Comparison of ENCODE assay signal across 12 cellular contexts in the genomic region with DNA sequence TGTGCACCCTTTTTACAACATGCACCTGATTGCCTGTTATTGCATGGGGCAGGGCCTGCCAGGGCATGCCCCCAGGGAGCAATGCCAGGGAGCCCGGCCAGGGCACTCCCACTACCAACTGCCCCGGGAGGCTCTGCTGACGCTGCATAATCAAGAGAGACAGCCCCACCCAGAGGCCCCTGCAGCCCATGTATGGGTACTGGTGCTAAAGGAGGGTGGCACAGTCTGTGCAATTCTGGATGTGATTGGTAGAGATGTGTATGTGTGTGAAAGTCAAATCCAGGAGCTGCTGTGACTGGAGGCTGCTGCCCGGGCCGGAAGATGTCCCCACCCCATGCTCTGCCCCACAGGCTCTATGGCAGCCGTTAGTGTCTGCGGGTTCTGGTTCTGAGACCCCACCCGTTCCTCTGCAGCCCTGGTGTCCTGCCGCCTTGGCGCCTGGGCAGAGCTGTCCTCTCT. TPM values are rescaled to one million over a fixed set of nuclear protein-coding genes. Genes with fewer than 3 reads are reported as not detected.
DNase-seq lines count a peak whose midpoint lies in the region; ATAC-seq and TF ChIP-seq lines count a peak whose summit lies in the region.
"Had no signal": no experiment of that assay in that cellular context is flagged by ENCODE, and none has a peak within 500 bp of the region (broad histone marks: within the 10 kb centered on the region; RNA-seq: fewer than 3 reads in every experiment).

No MANE protein-coding gene starts in this region.

- no peaks in the 10 kb centered on the region for H3K36me3 ChIP-seq in upper lobe of right lung
- no peaks in the 10 kb centered on the region for H3K36me3 ChIP-seq in esophagus muscularis mucosa
- H3K36me3 ChIP-seq: thoracic aorta had no signal

- DNase-seq in activated CD4-positive, CD25-positive, alpha-beta regulatory T cell treated with anti-CD3 and anti-CD28 coated beads, Interleukin-2, amount 50 U/mL, for 72 hours, result peak; percentile 24
- no peak for DNase-seq in activated CD4-positive, CD25-positive, alpha-beta regulatory T cell (lab: John Stamatoyannopoulos, UW)
- DNase-seq in NCI-H526 treated with DMSO at 0.1 percent for 48 hours (lab: John Stamatoyannopoulos, UW) (peak; percentile 75), foreskin keratinocyte (peak; percentile 57 to 80), upper lobe of right lung (no peak), esophagus muscularis mucosa (ENCODE audit: extremely low spot score) (no peak), globus pallidus (ENCODE audit: low spot score) (no peak), SW 1271 (lab: John Stamatoyannopoulos, UW) (no peak)
- DNase-seq: activated CD8-positive, alpha-beta memory T cell treated with anti-CD3 and anti-CD28 coated beads, Interleukin-2, amount 50 U/mL, for 48 hours; Karpas-422; naive B cell had no signal

- H3K27ac ChIP-seq in foreskin keratinocyte (no peak overlapping the region), upper lobe of right lung (no peak overlapping the region), esophagus muscularis mucosa (replicated peaks in 1 of 4) (no peak overlapping the region)
- H3K27ac ChIP-seq: thoracic aorta had no signal

- H3K4me1 ChIP-seq in foreskin keratinocyte (no peaks in the 10 kb centered on the region), upper lobe of right lung (peaks cover 6% of the 10 kb centered on the region), esophagus muscularis mucosa (peaks cover 6 to 34% (median 27%) of the 10 kb centered on the region in 4 donors)

- intact Hi-C loops in upper lobe of right lung (cut with DNase I) (no loop called here), esophagus muscularis mucosa (cut with DNase I) (no loop called here)

- TF ChIP-seq CTCF in foreskin keratinocyte (conservative IDR thresholded peaks at IDR 0.05), result peak; percentile 31
- no peak for TF ChIP-seq CTCF in upper lobe of right lung (IDR thresholded peaks at IDR 0.05)
- no peak for TF ChIP-seq CTCF in esophagus muscularis mucosa (IDR thresholded peaks at IDR 0.05)

- TF ChIP-seq POLR2A in esophagus muscularis mucosa (IDR thresholded peaks at IDR 0.05; ENCODE audit: low read depth), result no peak

- WGBS in esophagus muscularis mucosa, result 54% methylated on average over 8 of the region's 10 CpGs

- H3K9me3 ChIP-seq in upper lobe of right lung, result no peaks in the 10 kb centered on the region
- H3K9me3 ChIP-seq in esophagus muscularis mucosa, result no peaks in the 10 kb centered on the region
- H3K9me3 ChIP-seq: thoracic aorta had no signal

- H3K4me3 ChIP-seq in upper lobe of right lung, result no peak overlapping the region
- H3K4me3 ChIP-seq in esophagus muscularis mucosa, result no peak overlapping the region
- H3K4me3 ChIP-seq: thoracic aorta had no signal

- peak; percentile 58 for ATAC-seq in foreskin keratinocyte
- ATAC-seq in upper lobe of right lung, result peak; percentile 5

- TF ChIP-seq EP300 in esophagus muscularis mucosa (IDR thresholded peaks at IDR 0.05), result no peak

- H3K27me3 ChIP-seq in foreskin keratinocyte (peaks cover 9% of the 10 kb centered on the region), upper lobe of right lung (peaks cover 14% of the 10 kb centered on the region), esophagus muscularis mucosa (no peaks in the 10 kb centered on the region)

RNA-seq across cellular contexts. Expression of gene NEURL1B, which starts 3.9 kb away (rescaled TPM):
- total RNA-seq in foreskin keratinocyte (4.2 and 5.1 TPM in 2 replicates), upper lobe of right lung (25.0 TPM), esophagus muscularis mucosa (10 to 100 TPM; 34.1 to 87.1 (median 60.2) TPM)
- polyA plus RNA-seq in foreskin keratinocyte, result 1.9 and 2.0 TPM in 2 replicates

Comparison
In these comparisons a context has a peak if more than half of its experiments do, and no peak if none do; other contexts are left out.
1. DNase-seq: peak in activated CD4-positive, CD25-positive, alpha-beta regulatory T cell treated with anti-CD3 and anti-CD28 coated beads, Interleukin-2, amount 50 U/mL, for 72 hours (single experiment), NCI-H526 treated with DMSO at 0.1 percent for 48 hours (single experiment) and foreskin keratinocyte (2 of 2); none in activated CD4-positive, CD25-positive, alpha-beta regulatory T cell (0 of 4), upper lobe of right lung (single experiment), esophagus muscularis mucosa (single experiment), globus pallidus (single experiment) and SW 1271 (0 of 2).